ENCODE assay signal across 4 cellular contexts in genomic region chr1:37614105-37614504, GRCh38. TPM values are rescaled to one million over a fixed set of nuclear protein-coding genes. Genes with fewer than 3 reads are reported as not detected.
"Had no signal": no experiment of that assay in that cellular context is flagged by ENCODE, and none has a peak within 500 bp of the region (broad histone marks: within the 10 kb centered on the region; RNA-seq: fewer than 3 reads in every experiment).

No MANE protein-coding gene starts in this region.

- H3K4me3 ChIP-seq: GM12878 had no signal

- DNase-seq: GDM1, GF-D8 had no signal

RNA-seq across cellular contexts. Expression of gene RSPO1, which starts 20.6 kb away (rescaled TPM):
- total RNA-seq: GM12878 had no signal
- polyA plus RNA-seq: GM12878 had no signal

RNA-seq across cellular contexts. Expression of gene DNALI1, which starts 57.4 kb away (rescaled TPM):
- total RNA-seq: G401, GM12878 had no signal
